In the genomic region with DNA sequence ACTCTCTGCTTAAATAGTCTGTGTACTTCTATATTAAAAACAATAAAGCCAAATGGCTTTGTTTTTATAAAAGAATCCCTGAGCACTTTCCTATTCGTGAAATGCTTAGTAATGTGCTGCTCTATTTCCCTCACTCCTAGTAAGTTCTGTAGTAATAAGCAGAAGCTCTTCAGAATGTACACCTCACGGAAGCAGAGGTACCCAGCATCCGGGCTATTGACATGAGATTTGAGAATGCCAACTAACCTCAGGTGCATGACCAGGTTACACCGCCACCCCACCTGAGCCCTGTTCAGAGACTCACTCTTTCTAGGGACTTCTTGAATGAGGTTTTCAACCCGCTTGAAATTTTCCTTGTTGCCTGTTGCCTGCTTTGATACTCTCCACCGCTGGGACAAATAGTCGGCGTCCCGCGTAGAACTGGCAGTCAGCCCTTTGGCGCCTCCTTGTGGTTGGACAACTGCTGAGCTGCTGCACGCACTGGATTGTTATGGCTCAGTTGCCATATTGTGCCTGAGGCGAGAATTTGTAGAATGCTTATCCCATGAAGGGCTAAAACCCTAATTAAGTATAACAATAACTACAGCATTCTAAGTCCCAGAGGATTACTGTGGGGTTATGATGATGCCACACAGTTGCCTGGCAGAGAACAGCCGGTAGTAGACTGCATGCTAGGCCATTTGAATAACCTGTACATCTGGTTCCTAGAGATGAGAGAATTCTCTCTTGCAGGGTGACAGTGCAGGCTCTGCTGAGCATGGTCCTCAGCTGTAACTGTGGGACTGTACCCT, we compare ENCODE assay signal across 8 cellular contexts.
DNase-seq lines count a peak whose midpoint lies in the region; ATAC-seq and TF ChIP-seq lines count a peak whose summit lies in the region.

No MANE protein-coding gene starts in this region.

- peak; percentile 82 for DNase-seq in CD1c-positive myeloid dendritic cell (ENCODE audit: extremely low spot score)
- DNase-seq in NCI-H524 treated with DMSO at 0.1 percent for 48 hours (lab: John Stamatoyannopoulos, UW), result peak; percentile 89
- peak; percentile 81 for DNase-seq in activated CD4-positive, alpha-beta memory T cell treated with anti-CD3 and anti-CD28 coated beads, Interleukin-2, amount 10 ng/mL, durations not matched to agents 7 days and 5 days
- DNase-seq in effector memory CD4-positive, alpha-beta T cell, result peak; percentile 22 to 43 (median 36)
- DNase-seq in mesothelial cell of epicardium (ENCODE audit: low spot score in 2 of 2, unreplicated experiment in 2 of 2), result peak; percentile 82 to 93
- peak; percentile 73 to 76 for DNase-seq in stimulated activated CD8-positive, alpha-beta memory T cell treated with anti-CD3 and anti-CD28 coated beads, Interleukin-2, amount 100 ng/mL, for 48 hours (ENCODE audit: low read depth in 2 of 2)

- TF ChIP-seq CTCF in mesothelial cell of epicardium (IDR thresholded peaks at IDR 0.05; ENCODE audit: unreplicated experiment), result peak; percentile 97

- CTCF ChIA-PET in activated CD4-positive, alpha-beta memory T cell treated with anti-CD3 and anti-CD28 coated beads, Interleukin-2, amount 10 ng/mL, durations not matched to agents 7 days and 5 days (lab: Charles Lee), result interaction anchor here (0.7 to 9.8 kb wide), 20 partner anchors 8 to 719 kb away, joined by 3 to 120 read pairs (median 5); no protein-coding TSS in a partner anchor

- H3K36me3 ChIP-seq in effector memory CD4-positive, alpha-beta T cell (ENCODE audit: control insufficient read depth, insufficient read depth, low read length), result no peaks in the 10 kb centered on the region

- peak overlapping the region; percentile 0 for H3K4me3 Mint-ChIP-seq in activated CD4-positive, alpha-beta memory T cell treated with anti-CD3 and anti-CD28 coated beads, Interleukin-2, amount 10 ng/mL, durations not matched to agents 7 days and 5 days
- no peak overlapping the region for H3K4me3 Mint-ChIP-seq in mesothelial cell of epicardium

- no peak overlapping the region for H3K27ac Mint-ChIP-seq in activated CD4-positive, alpha-beta memory T cell treated with anti-CD3 and anti-CD28 coated beads, Interleukin-2, amount 10 ng/mL, durations not matched to agents 7 days and 5 days
- no peak overlapping the region for H3K27ac Mint-ChIP-seq in mesothelial cell of epicardium

- H3K27ac ChIP-seq in effector memory CD4-positive, alpha-beta T cell (ENCODE audit: insufficient read depth, low read length, poor library complexity, severe bottlenecking), result no peak overlapping the region

- H3K9me3 ChIP-seq in effector memory CD4-positive, alpha-beta T cell (ENCODE audit: control insufficient read depth, low read length), result no peaks in the 10 kb centered on the region

- H3K36me3 Mint-ChIP-seq in activated CD4-positive, alpha-beta memory T cell treated with anti-CD3 and anti-CD28 coated beads, Interleukin-2, amount 10 ng/mL, durations not matched to agents 7 days and 5 days (ENCODE audit: low read depth), result no peaks in the 10 kb centered on the region
- peaks cover 2% of the 10 kb centered on the region for H3K36me3 Mint-ChIP-seq in mesothelial cell of epicardium

- H3K4me1 ChIP-seq in effector memory CD4-positive, alpha-beta T cell (ENCODE audit: control insufficient read depth, insufficient read depth, low read length, poor library complexity, severe bottlenecking), result no peaks in the 10 kb centered on the region

- H3K27me3 Mint-ChIP-seq in activated CD4-positive, alpha-beta memory T cell treated with anti-CD3 and anti-CD28 coated beads, Interleukin-2, amount 10 ng/mL, durations not matched to agents 7 days and 5 days, result peaks cover 2% of the 10 kb centered on the region
- H3K27me3 Mint-ChIP-seq in mesothelial cell of epicardium (ENCODE audit: low read depth), result no peaks in the 10 kb centered on the region

- no peaks in the 10 kb centered on the region for H3K27me3 ChIP-seq in effector memory CD4-positive, alpha-beta T cell (replicated peaks; ENCODE audit: control insufficient read depth, insufficient read depth, low read length, poor library complexity, severe bottlenecking)

- H3K4me1 Mint-ChIP-seq in activated CD4-positive, alpha-beta memory T cell treated with anti-CD3 and anti-CD28 coated beads, Interleukin-2, amount 10 ng/mL, durations not matched to agents 7 days and 5 days, result peaks cover 4% of the 10 kb centered on the region
- H3K4me1 Mint-ChIP-seq in mesothelial cell of epicardium, result no peaks in the 10 kb centered on the region

- POLR2A ChIA-PET in activated CD4-positive, alpha-beta memory T cell treated with anti-CD3 and anti-CD28 coated beads, Interleukin-2, amount 10 ng/mL, durations not matched to agents 7 days and 5 days (lab: Charles Lee), result interaction anchor here (0.5 to 0.9 kb wide), 2 partner anchors 43 to 513 kb away, joined by 3 read pairs; no protein-coding TSS in a partner anchor

- H3K4me3 ChIP-seq in effector memory CD4-positive, alpha-beta T cell (ENCODE audit: insufficient read depth, low read depth, low read length, poor library complexity, severe bottlenecking), result no peak overlapping the region

- peak; percentile 96 for ATAC-seq in GM19043 (IDR thresholded peaks at IDR 0.05; ENCODE audit: low read depth, unreplicated experiment)
- peak; percentile 93 for ATAC-seq in HG03175 (IDR thresholded peaks at IDR 0.05; ENCODE audit: unreplicated experiment)

- H3K9me3 Mint-ChIP-seq in activated CD4-positive, alpha-beta memory T cell treated with anti-CD3 and anti-CD28 coated beads, Interleukin-2, amount 10 ng/mL, durations not matched to agents 7 days and 5 days, result no peaks in the 10 kb centered on the region
- no peaks in the 10 kb centered on the region for H3K9me3 Mint-ChIP-seq in mesothelial cell of epicardium

Comparison
In these comparisons a context has a peak if more than half of its experiments do, and no peak if none do; other contexts are left out.
1. DNase-seq: peak in every context shown above with its lines; median percentile 89 in NCI-H524 treated with DMSO at 0.1 percent for 48 hours; 88 in mesothelial cell of epicardium; 82 in CD1c-positive myeloid dendritic cell; 81 in activated CD4-positive, alpha-beta memory T cell treated with anti-CD3 and anti-CD28 coated beads, Interleukin-2, amount 10 ng/mL, durations not matched to agents 7 days and 5 days; 74 in stimulated activated CD8-positive, alpha-beta memory T cell treated with anti-CD3 and anti-CD28 coated beads, Interleukin-2, amount 100 ng/mL, for 48 hours; 36 in effector memory CD4-positive, alpha-beta T cell.